8 cellular contexts compared by ENCODE assay signal in the genomic region with DNA sequence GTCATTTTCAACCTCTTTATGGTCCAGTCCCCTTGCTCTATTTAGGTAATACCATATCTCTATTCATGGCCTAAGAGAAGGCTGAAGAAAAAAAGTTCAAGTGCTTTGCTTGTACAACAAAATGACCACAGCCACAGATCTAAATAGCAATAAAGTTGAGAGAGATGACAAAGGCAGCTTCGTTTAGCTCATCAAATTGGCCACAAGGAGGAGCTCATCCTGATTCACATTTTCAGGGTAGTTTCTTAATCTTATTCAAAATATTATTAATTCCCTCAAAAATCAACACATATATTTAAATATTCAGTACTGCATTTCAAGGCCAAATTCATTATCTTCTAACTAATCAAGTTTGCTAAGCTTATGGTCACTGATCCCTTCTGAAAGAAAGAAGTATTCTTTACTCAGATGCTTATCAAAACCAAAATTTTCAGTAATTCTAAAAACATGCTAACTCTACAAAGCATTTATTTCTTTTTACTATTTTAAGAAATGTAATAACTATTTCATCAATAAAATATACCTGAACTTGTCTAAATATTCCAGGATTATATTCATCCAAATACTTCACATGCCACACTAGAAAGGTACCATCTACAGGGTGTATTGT.
DNase-seq lines count a peak whose midpoint lies in the region; ATAC-seq and TF ChIP-seq lines count a peak whose summit lies in the region.

No MANE protein-coding gene starts in this region.

- H3K27ac Mint-ChIP-seq in WTC11: no peak overlapping the region
- H3K27ac Mint-ChIP-seq in activated CD8-positive, alpha-beta memory T cell treated with anti-CD3 and anti-CD28 coated beads, Interleukin-2, amount 10 ng/mL, durations not matched to agents 7 days and 5 days: no peak overlapping the region

- peak; percentile 35; the same call in 1 of the 2 replicates for TF ChIP-seq CTCF in WTC11 (IDR thresholded peaks at IDR 0.05)

- POLR2A ChIA-PET in HEK293T (lab: Yijun Ruan, JAX): no interaction called here
- POLR2A ChIA-PET in WTC11 (lab: Charles Lee): no interaction called here

- no peak for ATAC-seq in WTC11
- ATAC-seq in left lobe of liver: peak; percentile 53
- ATAC-seq in activated CD8-positive, alpha-beta memory T cell treated with anti-CD3 and anti-CD28 coated beads, Interleukin-2, amount 10 ng/mL, durations not matched to agents 7 days and 5 days: no peak
- no peak for ATAC-seq in GM18520 (IDR thresholded peaks at IDR 0.05; ENCODE audit: unreplicated experiment)
- ATAC-seq in GM18519 (IDR thresholded peaks at IDR 0.05; ENCODE audit: low FRiP score, unreplicated experiment): no peak
- no peak for ATAC-seq in GM19397 (IDR thresholded peaks at IDR 0.05; ENCODE audit: unreplicated experiment)

- no peak overlapping the region for H3K4me3 Mint-ChIP-seq in WTC11
- H3K4me3 Mint-ChIP-seq in activated CD8-positive, alpha-beta memory T cell treated with anti-CD3 and anti-CD28 coated beads, Interleukin-2, amount 10 ng/mL, durations not matched to agents 7 days and 5 days: no peak overlapping the region

- H3K9me3 Mint-ChIP-seq in WTC11: no peaks in the 10 kb centered on the region
- H3K9me3 Mint-ChIP-seq in activated CD8-positive, alpha-beta memory T cell treated with anti-CD3 and anti-CD28 coated beads, Interleukin-2, amount 10 ng/mL, durations not matched to agents 7 days and 5 days (ENCODE audit: low read depth): no peaks in the 10 kb centered on the region

- no peaks in the 10 kb centered on the region for H3K36me3 Mint-ChIP-seq in WTC11
- no peaks in the 10 kb centered on the region for H3K36me3 Mint-ChIP-seq in activated CD8-positive, alpha-beta memory T cell treated with anti-CD3 and anti-CD28 coated beads, Interleukin-2, amount 10 ng/mL, durations not matched to agents 7 days and 5 days

- DNase-seq in AML-193 (lab: John Stamatoyannopoulos, UW) (peak; percentile 17 to 62), HEK293T (ENCODE audit: extremely low spot score) (peak; percentile 13), WTC11 (ENCODE audit: low spot score) (no peak), left lobe of liver (ENCODE audit: low spot score) (no peak)
- DNase-seq in activated CD8-positive, alpha-beta memory T cell treated with anti-CD3 and anti-CD28 coated beads, Interleukin-2, amount 10 ng/mL, durations not matched to agents 7 days and 5 days: no peak

- H3K4me1 Mint-ChIP-seq in WTC11: no peaks in the 10 kb centered on the region
- peaks cover 4% of the 10 kb centered on the region for H3K4me1 Mint-ChIP-seq in activated CD8-positive, alpha-beta memory T cell treated with anti-CD3 and anti-CD28 coated beads, Interleukin-2, amount 10 ng/mL, durations not matched to agents 7 days and 5 days

- H3K27me3 Mint-ChIP-seq in WTC11 (ENCODE audit: low read depth): no peaks in the 10 kb centered on the region
- H3K27me3 Mint-ChIP-seq in activated CD8-positive, alpha-beta memory T cell treated with anti-CD3 and anti-CD28 coated beads, Interleukin-2, amount 10 ng/mL, durations not matched to agents 7 days and 5 days: no peaks in the 10 kb centered on the region

- CTCF ChIA-PET in HEK293T (lab: Yijun Ruan, JAX) (interaction anchor here (0.6 to 0.7 kb wide), 2 partner anchors 9 to 15 kb away, joined by 3 to 4 read pairs; no protein-coding TSS in a partner anchor), WTC11 (lab: Charles Lee) (interaction anchor here (0.7 to 1.5 kb wide), 27 partner anchors 10 to 374 kb away, joined by 3 to 21 read pairs (median 4); a partner anchor contains a TSS)
- CTCF ChIA-PET in activated CD8-positive, alpha-beta memory T cell treated with anti-CD3 and anti-CD28 coated beads, Interleukin-2, amount 10 ng/mL, durations not matched to agents 7 days and 5 days (lab: Charles Lee): interaction anchor here (0.8 to 1.0 kb wide), 3 partner anchors 86 to 238 kb away, joined by 3 read pairs; a partner anchor contains a TSS

TF ChIP-seq in HEK293T, 16 proteins besides CTCF, POLR2A, EP300 and RAD21:
- TF ChIP-seq ZNF384 (IDR thresholded peaks at IDR 0.05) (no peak), LEF1 (IDR thresholded peaks at IDR 0.05; ENCODE audit: borderline replicate concordance) (no peak), FOXA1 (IDR thresholded peaks at IDR 0.05) (no peak), FOXK2 (IDR thresholded peaks at IDR 0.05) (no peak), SUZ12 (IDR thresholded peaks at IDR 0.05) (no peak), TARDBP (IDR thresholded peaks at IDR 0.05) (no peak), FOXM1 (IDR thresholded peaks at IDR 0.05; ENCODE audit: borderline replicate concordance) (no peak), ARNT (IDR thresholded peaks at IDR 0.05) (no peak), SP1 (IDR thresholded peaks at IDR 0.05) (no peak), L3MBTL2 (conservative IDR thresholded peaks at IDR 0.05) (no peak), NFRKB (IDR thresholded peaks at IDR 0.05) (no peak), HDGF (IDR thresholded peaks at IDR 0.05; ENCODE audit: borderline replicate concordance) (no peak)
- TF ChIP-seq, protein P1, sequence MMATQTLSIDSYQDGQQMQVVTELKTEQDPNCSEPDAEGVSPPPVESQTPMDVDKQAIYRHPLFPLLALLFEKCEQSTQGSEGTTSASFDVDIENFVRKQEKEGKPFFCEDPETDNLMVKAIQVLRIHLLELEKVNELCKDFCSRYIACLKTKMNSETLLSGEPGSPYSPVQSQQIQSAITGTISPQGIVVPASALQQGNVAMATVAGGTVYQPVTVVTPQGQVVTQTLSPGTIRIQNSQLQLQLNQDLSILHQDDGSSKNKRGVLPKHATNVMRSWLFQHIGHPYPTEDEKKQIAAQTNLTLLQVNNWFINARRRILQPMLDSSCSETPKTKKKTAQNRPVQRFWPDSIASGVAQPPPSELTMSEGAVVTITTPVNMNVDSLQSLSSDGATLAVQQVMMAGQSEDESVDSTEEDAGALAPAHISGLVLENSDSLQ (IDR thresholded peaks at IDR 0.05): no peak

TF ChIP-seq in WTC11, 78 proteins besides CTCF, POLR2A, EP300 and RAD21 (continues in another document):
- TF ChIP-seq ZNF416 (CRISPR knock-in tag; IDR thresholded peaks at IDR 0.05): no peak
- TF ChIP-seq, protein P2, sequence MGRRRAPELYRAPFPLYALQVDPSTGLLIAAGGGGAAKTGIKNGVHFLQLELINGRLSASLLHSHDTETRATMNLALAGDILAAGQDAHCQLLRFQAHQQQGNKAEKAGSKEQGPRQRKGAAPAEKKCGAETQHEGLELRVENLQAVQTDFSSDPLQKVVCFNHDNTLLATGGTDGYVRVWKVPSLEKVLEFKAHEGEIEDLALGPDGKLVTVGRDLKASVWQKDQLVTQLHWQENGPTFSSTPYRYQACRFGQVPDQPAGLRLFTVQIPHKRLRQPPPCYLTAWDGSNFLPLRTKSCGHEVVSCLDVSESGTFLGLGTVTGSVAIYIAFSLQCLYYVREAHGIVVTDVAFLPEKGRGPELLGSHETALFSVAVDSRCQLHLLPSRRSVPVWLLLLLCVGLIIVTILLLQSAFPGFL (CRISPR knock-in tag; IDR thresholded peaks at IDR 0.05; ENCODE audit: borderline replicate concordance): no peak
- no peak for TF ChIP-seq ZBTB21 (CRISPR knock-in tag; IDR thresholded peaks at IDR 0.05; ENCODE audit: borderline replicate concordance)
- no peak for TF ChIP-seq ZNF138 (CRISPR knock-in tag; conservative IDR thresholded peaks at IDR 0.05)
- TF ChIP-seq, protein P3, sequence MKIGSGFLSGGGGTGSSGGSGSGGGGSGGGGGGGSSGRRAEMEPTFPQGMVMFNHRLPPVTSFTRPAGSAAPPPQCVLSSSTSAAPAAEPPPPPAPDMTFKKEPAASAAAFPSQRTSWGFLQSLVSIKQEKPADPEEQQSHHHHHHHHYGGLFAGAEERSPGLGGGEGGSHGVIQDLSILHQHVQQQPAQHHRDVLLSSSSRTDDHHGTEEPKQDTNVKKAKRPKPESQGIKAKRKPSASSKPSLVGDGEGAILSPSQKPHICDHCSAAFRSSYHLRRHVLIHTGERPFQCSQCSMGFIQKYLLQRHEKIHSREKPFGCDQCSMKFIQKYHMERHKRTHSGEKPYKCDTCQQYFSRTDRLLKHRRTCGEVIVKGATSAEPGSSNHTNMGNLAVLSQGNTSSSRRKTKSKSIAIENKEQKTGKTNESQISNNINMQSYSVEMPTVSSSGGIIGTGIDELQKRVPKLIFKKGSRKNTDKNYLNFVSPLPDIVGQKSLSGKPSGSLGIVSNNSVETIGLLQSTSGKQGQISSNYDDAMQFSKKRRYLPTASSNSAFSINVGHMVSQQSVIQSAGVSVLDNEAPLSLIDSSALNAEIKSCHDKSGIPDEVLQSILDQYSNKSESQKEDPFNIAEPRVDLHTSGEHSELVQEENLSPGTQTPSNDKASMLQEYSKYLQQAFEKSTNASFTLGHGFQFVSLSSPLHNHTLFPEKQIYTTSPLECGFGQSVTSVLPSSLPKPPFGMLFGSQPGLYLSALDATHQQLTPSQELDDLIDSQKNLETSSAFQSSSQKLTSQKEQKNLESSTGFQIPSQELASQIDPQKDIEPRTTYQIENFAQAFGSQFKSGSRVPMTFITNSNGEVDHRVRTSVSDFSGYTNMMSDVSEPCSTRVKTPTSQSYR (CRISPR knock-in tag; IDR thresholded peaks at IDR 0.05): no peak
- TF ChIP-seq RELA (CRISPR knock-in tag; IDR thresholded peaks at IDR 0.05; ENCODE audit: borderline replicate concordance): no peak
- TF ChIP-seq ZNF423 (CRISPR knock-in tag; IDR thresholded peaks at IDR 0.05): no peak
- TF ChIP-seq, protein P4, sequence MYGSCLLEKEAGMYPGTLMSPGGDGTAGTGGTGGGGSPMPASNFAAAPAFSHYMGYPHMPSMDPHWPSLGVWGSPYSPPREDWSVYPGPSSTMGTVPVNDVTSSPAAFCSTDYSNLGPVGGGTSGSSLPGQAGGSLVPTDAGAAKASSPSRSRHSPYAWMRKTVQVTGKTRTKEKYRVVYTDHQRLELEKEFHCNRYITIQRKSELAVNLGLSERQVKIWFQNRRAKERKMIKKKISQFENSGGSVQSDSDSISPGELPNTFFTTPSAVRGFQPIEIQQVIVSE (CRISPR knock-in tag; IDR thresholded peaks at IDR 0.05; ENCODE audit: borderline replicate concordance): no peak
- no peak for TF ChIP-seq CREB1 (CRISPR knock-in tag; IDR thresholded peaks at IDR 0.05)
- no peak for TF ChIP-seq NFE2L1 (CRISPR knock-in tag; IDR thresholded peaks at IDR 0.05)
- no peak for TF ChIP-seq NR1H2 (CRISPR knock-in tag; IDR thresholded peaks at IDR 0.05)
- TF ChIP-seq, protein P5, sequence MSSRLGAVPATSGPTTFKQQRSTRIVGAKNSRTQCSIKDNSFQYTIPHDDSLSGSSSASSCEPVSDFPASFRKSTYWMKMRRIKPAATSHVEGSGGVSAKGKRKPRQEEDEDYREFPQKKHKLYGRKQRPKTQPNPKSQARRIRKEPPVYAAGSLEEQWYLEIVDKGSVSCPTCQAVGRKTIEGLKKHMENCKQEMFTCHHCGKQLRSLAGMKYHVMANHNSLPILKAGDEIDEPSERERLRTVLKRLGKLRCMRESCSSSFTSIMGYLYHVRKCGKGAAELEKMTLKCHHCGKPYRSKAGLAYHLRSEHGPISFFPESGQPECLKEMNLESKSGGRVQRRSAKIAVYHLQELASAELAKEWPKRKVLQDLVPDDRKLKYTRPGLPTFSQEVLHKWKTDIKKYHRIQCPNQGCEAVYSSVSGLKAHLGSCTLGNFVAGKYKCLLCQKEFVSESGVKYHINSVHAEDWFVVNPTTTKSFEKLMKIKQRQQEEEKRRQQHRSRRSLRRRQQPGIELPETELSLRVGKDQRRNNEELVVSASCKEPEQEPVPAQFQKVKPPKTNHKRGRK (CRISPR knock-in tag; IDR thresholded peaks at IDR 0.05; ENCODE audit: borderline replicate concordance): no peak
- no peak for TF ChIP-seq GTF2I (CRISPR knock-in tag; conservative IDR thresholded peaks at IDR 0.05)

Comparison
In these comparisons a context has a peak if more than half of its experiments do, and no peak if none do; other contexts are left out.
1. DNase-seq: peak in AML-193 (2 of 2) and HEK293T (single experiment); none in WTC11 (single experiment), left lobe of liver (single experiment) and activated CD8-positive, alpha-beta memory T cell treated with anti-CD3 and anti-CD28 coated beads, Interleukin-2, amount 10 ng/mL, durations not matched to agents 7 days and 5 days (single experiment).